24 cellular contexts compared by ENCODE assay signal in the genomic region with DNA sequence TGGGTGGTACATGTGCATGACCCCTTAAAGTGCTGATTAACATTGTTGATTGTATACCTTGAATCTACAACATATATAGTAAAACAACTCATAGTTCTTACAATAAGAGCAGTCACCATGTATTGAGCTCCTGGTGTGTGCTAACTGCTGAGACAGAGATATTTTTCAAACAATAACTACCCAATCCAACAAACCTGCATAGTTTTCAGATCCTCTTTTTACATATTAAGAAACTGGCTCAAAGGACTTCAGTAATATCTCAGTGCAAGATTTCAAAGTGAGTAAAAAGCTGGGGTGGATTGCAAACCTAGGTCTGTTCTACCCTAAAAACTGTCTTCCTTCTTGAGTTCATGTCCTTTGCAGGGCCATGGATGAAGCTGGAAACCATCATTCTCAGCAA.
A peak's percentile ranks its signal among the peaks of the same experiment; 100 is the strongest.
DNase-seq lines count a peak whose midpoint lies in the region; ATAC-seq, FAIRE-seq and TF ChIP-seq lines count a peak whose summit lies in the region.
"Had no signal": no experiment of that assay in that cellular context is flagged by ENCODE, and none has a peak within 500 bp of the region (broad histone marks: within the 10 kb centered on the region; RNA-seq: fewer than 3 reads in every experiment).

No MANE protein-coding gene starts in this region.

- CTCF ChIA-PET in Caco-2 (lab: Charles Lee), result no interaction called here

- no peak for TF ChIP-seq POLR2A in GM12891 (IDR thresholded peaks at IDR 0.05; ENCODE audit: low read depth, low read length)

- POLR2A ChIA-PET in Caco-2 (lab: Charles Lee), result no interaction called here

- no peaks in the 10 kb centered on the region for H3K4me1 ChIP-seq in Caco-2
- H3K4me1 ChIP-seq: lower lobe of right lung, pancreas, upper lobe of right lung had no signal

- H3K36me3 Mint-ChIP-seq in Caco-2 (ENCODE audit: insufficient read depth, unreplicated experiment), result no peaks in the 10 kb centered on the region
- H3K36me3 Mint-ChIP-seq: stimulated activated memory B cell treated with anti-CD40 and anti-IgM and Interleukin-4, amounts not matched to agents 10 μg/mL and 1 μg/mL and 100 μg/mL, for 72 hours had no signal

- no peaks in the 10 kb centered on the region for H3K4me1 Mint-ChIP-seq in Caco-2 (ENCODE audit: low read depth, unreplicated experiment)
- H3K4me1 Mint-ChIP-seq: B cell; stimulated activated memory B cell treated with anti-CD40 and anti-IgM and Interleukin-4, amounts not matched to agents 10 μg/mL and 1 μg/mL and 100 μg/mL, for 72 hours; T-helper 17 cell had no signal

- H3K4me3 ChIP-seq in Caco-2 (ENCODE audit: low read depth, low read length), result no peak overlapping the region
- H3K4me3 ChIP-seq: lower lobe of right lung, MG63, pancreas, upper lobe of right lung had no signal

- TF ChIP-seq CTCF in Caco-2 (IDR thresholded peaks at IDR 0.05; ENCODE audit: insufficient read depth in 1 of 2, low read depth in 1 of 2, low read length in 1 of 2, severe bottlenecking in 1 of 2, unreplicated experiment in 1 of 2), result no peak

- no peak overlapping the region for H3K27ac Mint-ChIP-seq in Caco-2 (ENCODE audit: unreplicated experiment)
- H3K27ac Mint-ChIP-seq: B cell; stimulated activated memory B cell treated with anti-CD40 and anti-IgM and Interleukin-4, amounts not matched to agents 10 μg/mL and 1 μg/mL and 100 μg/mL, for 72 hours; T-helper 17 cell had no signal

- DNase-seq in GM12891 (ENCODE audit: insufficient read length, low spot score), result no peak
- DNase-seq in NCI-H2029 treated with DMSO at 0.1 percent for 48 hours (lab: John Stamatoyannopoulos, UW), result no peak
- DNase-seq in kidney tubule cell (ENCODE audit: low spot score), result no peak
- DNase-seq in NCI-H1105 (lab: John Stamatoyannopoulos, UW), result no peak
- no peak for DNase-seq in Caco-2
- DNase-seq: activated effector memory CD4-positive, alpha-beta T cell treated with anti-CD3 and anti-CD28 coated beads, Interleukin-2, amount 50 U/mL, for 16 hours; cerebellar nuclear complex; GDM1; glutamatergic neuron; lower lobe of right lung; MG63; NCI-H146; NCI-H526; pancreas; RPMI8226; SK-N-SH; stimulated activated CD4-positive, alpha-beta T cell treated with anti-CD3 and anti-CD28 coated beads, Interleukin-2, amount 100 ng/mL, for 48 hours; T-helper 17 cell; upper lobe of right lung had no signal

- no TSS peak for BruUV-seq in Caco-2 (replicated peaks; lab: Mats Ljungman, UMichigan)

- no peaks in the 10 kb centered on the region for H3K27me3 Mint-ChIP-seq in Caco-2 (ENCODE audit: insufficient read depth, unreplicated experiment)
- H3K27me3 Mint-ChIP-seq: B cell had no signal

- H3K9me3 Mint-ChIP-seq in Caco-2 (ENCODE audit: unreplicated experiment), result peaks cover 11% of the 10 kb centered on the region
- H3K9me3 Mint-ChIP-seq: stimulated activated memory B cell treated with anti-CD40 and anti-IgM and Interleukin-4, amounts not matched to agents 10 μg/mL and 1 μg/mL and 100 μg/mL, for 72 hours had no signal

- no peaks in the 10 kb centered on the region for H3K9me3 ChIP-seq in Caco-2
- H3K9me3 ChIP-seq: lower lobe of right lung, MG63, pancreas, SK-N-SH, upper lobe of right lung had no signal

- H3K36me3 ChIP-seq in Caco-2 (ENCODE audit: control insufficient read depth, insufficient read depth, low read length), result no peaks in the 10 kb centered on the region
- H3K36me3 ChIP-seq: lower lobe of right lung, MG63, pancreas, upper lobe of right lung had no signal

- ATAC-seq in GM18861 (IDR thresholded peaks at IDR 0.05; ENCODE audit: unreplicated experiment), result peak; percentile 52
- peak; percentile 73 for ATAC-seq in GM21786 (IDR thresholded peaks at IDR 0.05; ENCODE audit: unreplicated experiment)
- peak; percentile 54 for ATAC-seq in HG03439 (IDR thresholded peaks at IDR 0.05; ENCODE audit: unreplicated experiment)
- ATAC-seq: lower lobe of right lung; pancreas; stimulated activated memory B cell treated with anti-CD40 and anti-IgM and Interleukin-4, amounts not matched to agents 10 μg/mL and 1 μg/mL and 100 μg/mL, for 72 hours; T-helper 17 cell; upper lobe of right lung had no signal

- H3K27me3 ChIP-seq in Caco-2 (replicated peaks; ENCODE audit: control insufficient read depth, insufficient read depth, low read length), result no peaks in the 10 kb centered on the region
- H3K27me3 ChIP-seq: MG63, pancreas, upper lobe of right lung had no signal

- intact Hi-C loops in Caco-2 (cut with micrococcal nuclease; ENCODE audit: unreplicated experiment), result no loop called here

- H3K4me3 Mint-ChIP-seq in Caco-2 (ENCODE audit: unreplicated experiment), result no peak overlapping the region
- H3K4me3 Mint-ChIP-seq: B cell; stimulated activated memory B cell treated with anti-CD40 and anti-IgM and Interleukin-4, amounts not matched to agents 10 μg/mL and 1 μg/mL and 100 μg/mL, for 72 hours; T-helper 17 cell had no signal

- FAIRE-seq in GM12891 (lab: Jason Lieb, UNC), result no peak
- FAIRE-seq: pancreas had no signal

TF ChIP-seq in GM12891, 5 proteins besides CTCF, POLR2A, EP300 and RAD21:
- TF ChIP-seq PAX5 (IDR thresholded peaks at IDR 0.05; ENCODE audit: insufficient read depth, low read length, severe bottlenecking) (no peak), SPI1 (IDR thresholded peaks at IDR 0.05; ENCODE audit: low read depth, low read length) (peak; percentile 76)
